In the genomic region with DNA sequence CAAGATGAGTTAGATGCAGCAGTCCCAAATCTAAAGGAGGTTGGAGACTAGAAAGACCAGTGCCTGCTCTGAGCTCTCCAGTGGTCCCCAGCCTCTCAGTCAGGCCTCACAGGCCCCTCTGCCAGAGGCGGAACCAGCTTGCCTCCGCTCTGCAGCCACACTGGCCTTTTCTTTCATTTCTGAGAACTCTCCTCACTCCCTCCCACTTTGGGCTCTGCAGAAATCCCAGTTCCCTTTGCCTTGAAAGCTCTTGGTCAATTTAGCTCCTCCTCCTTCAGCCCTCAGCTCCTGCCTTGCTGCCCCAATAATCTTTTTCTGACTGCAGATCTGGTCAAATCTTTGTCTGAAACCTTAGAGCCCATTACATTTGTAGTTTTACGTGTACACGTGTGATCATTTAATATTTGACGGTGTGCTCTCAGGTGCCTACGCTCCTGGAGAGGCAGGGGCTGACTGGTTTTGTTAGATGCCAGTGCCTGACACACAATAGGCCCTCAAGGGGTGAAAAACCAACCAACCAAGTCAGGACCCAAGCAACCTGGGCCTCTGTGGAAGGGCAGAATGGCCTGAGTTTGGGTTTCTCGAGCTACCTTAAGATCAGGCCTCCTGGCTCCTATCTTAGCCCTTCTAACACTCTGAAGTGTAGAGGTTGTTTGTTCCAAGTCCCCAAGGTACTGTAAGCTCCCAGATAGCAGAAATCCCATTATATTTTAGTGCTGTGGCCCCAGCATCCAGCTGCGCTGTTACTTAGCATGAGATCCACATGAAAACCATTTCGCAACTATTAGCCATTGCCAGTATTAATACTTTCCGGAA, we compare ENCODE assay signal across 1 cellular context.
TF ChIP-seq lines count a peak whose summit lies in the region.

No MANE protein-coding gene starts in this region.

TF ChIP-seq in K562, 482 proteins besides CTCF, POLR2A, EP300 and RAD21 (continued from another document and continues in another):
- TF ChIP-seq, protein P1, sequence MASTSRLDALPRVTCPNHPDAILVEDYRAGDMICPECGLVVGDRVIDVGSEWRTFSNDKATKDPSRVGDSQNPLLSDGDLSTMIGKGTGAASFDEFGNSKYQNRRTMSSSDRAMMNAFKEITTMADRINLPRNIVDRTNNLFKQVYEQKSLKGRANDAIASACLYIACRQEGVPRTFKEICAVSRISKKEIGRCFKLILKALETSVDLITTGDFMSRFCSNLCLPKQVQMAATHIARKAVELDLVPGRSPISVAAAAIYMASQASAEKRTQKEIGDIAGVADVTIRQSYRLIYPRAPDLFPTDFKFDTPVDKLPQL (IDR thresholded peaks at IDR 0.05; ENCODE audit: extremely low read depth, insufficient read length), result peak; percentile 30
- no peak; the same call in 1 of the 2 replicates for TF ChIP-seq EP400 (IDR thresholded peaks at IDR 0.05)
- TF ChIP-seq SIN3A (IDR thresholded peaks at IDR 0.05; ENCODE audit: borderline replicate concordance in 2 of 2, control insufficient read depth in 1 of 2, low read depth in 2 of 2, low read length in 2 of 2), result 0 out of 4 replicates have a peak, but pooled peaks of 1 of the 2 experiments have one; percentile 19
- TF ChIP-seq, protein P2, sequence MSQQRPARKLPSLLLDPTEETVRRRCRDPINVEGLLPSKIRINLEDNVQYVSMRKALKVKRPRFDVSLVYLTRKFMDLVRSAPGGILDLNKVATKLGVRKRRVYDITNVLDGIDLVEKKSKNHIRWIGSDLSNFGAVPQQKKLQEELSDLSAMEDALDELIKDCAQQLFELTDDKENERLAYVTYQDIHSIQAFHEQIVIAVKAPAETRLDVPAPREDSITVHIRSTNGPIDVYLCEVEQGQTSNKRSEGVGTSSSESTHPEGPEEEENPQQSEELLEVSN (IDR thresholded peaks at IDR 0.05; ENCODE audit: borderline replicate concordance in 1 of 2, extremely low read depth in 1 of 2, insufficient read depth in 1 of 2, insufficient read length in 1 of 2, low read depth in 1 of 2, low read length in 1 of 2, poor library complexity in 1 of 2, severe bottlenecking in 1 of 2), result no peak
- peak; percentile 59; the same call in 1 of the 2 replicates for TF ChIP-seq MYNN (IDR thresholded peaks at IDR 0.05)
- no peak for TF ChIP-seq MYNN (CRISPR knock-in tag; IDR thresholded peaks at IDR 0.05)
- no peak for TF ChIP-seq FOXK2 (conservative IDR thresholded peaks at IDR 0.05 in 1 of 2, IDR thresholded peaks at IDR 0.05 in 1 of 2; ENCODE audit: low read depth in 2 of 2)
- TF ChIP-seq ZNF444 (CRISPR knock-in tag; IDR thresholded peaks at IDR 0.05), result no peak
- peak; percentile 70 for TF ChIP-seq BRD9 (IDR thresholded peaks at IDR 0.05; ENCODE audit: low read depth, partially characterized antibody)
- TF ChIP-seq TCF3 (CRISPR knock-in tag; IDR thresholded peaks at IDR 0.05), result 0 out of 2 replicates have a peak, but pooled peaks have one; percentile 15
- TF ChIP-seq, protein P3, sequence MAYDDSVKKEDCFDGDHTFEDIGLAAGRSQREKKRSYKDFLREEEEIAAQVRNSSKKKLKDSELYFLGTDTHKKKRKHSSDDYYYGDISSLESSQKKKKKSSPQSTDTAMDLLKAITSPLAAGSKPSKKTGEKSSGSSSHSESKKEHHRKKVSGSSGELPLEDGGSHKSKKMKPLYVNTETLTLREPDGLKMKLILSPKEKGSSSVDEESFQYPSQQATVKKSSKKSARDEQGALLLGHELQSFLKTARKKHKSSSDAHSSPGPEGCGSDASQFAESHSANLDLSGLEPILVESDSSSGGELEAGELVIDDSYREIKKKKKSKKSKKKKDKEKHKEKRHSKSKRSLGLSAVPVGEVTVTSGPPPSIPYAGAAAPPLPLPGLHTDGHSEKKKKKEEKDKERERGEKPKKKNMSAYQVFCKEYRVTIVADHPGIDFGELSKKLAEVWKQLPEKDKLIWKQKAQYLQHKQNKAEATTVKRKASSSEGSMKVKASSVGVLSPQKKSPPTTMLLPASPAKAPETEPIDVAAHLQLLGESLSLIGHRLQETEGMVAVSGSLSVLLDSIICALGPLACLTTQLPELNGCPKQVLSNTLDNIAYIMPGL (CRISPR knock-in tag; IDR thresholded peaks at IDR 0.05), result no peak
- peak; percentile 29; the same call in 1 of the 2 replicates for TF ChIP-seq KLF13 (tag; IDR thresholded peaks at IDR 0.05; ENCODE audit: borderline replicate concordance, low read depth)
- TF ChIP-seq, protein P4, sequence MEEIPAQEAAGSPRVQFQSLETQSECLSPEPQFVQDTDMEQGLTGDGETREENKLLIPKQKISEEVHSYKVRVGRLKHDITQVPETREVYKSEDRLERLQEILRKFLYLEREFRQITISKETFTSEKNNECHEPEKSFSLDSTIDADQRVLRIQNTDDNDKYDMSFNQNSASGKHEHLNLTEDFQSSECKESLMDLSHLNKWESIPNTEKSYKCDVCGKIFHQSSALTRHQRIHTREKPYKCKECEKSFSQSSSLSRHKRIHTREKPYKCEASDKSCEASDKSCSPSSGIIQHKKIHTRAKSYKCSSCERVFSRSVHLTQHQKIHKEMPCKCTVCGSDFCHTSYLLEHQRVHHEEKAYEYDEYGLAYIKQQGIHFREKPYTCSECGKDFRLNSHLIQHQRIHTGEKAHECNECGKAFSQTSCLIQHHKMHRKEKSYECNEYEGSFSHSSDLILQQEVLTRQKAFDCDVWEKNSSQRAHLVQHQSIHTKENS (CRISPR knock-in tag; IDR thresholded peaks at IDR 0.05), result no peak
- no peak for TF ChIP-seq POLR3A (IDR thresholded peaks at IDR 0.05; ENCODE audit: borderline replicate concordance, extremely low read depth, insufficient read depth, insufficient read length)
- peak; percentile 87 for TF ChIP-seq KDM5B (IDR thresholded peaks at IDR 0.05; ENCODE audit: insufficient replicate concordance, low read depth, low read length)
- TF ChIP-seq DPF2 (IDR thresholded peaks at IDR 0.05), result 0 out of 2 replicates have a peak, but pooled peaks have one; percentile 35
- TF ChIP-seq MAFK (IDR thresholded peaks at IDR 0.05; ENCODE audit: low read length), result 0 out of 2 replicates have a peak, but pooled peaks have one; percentile 13
- TF ChIP-seq, protein P5, sequence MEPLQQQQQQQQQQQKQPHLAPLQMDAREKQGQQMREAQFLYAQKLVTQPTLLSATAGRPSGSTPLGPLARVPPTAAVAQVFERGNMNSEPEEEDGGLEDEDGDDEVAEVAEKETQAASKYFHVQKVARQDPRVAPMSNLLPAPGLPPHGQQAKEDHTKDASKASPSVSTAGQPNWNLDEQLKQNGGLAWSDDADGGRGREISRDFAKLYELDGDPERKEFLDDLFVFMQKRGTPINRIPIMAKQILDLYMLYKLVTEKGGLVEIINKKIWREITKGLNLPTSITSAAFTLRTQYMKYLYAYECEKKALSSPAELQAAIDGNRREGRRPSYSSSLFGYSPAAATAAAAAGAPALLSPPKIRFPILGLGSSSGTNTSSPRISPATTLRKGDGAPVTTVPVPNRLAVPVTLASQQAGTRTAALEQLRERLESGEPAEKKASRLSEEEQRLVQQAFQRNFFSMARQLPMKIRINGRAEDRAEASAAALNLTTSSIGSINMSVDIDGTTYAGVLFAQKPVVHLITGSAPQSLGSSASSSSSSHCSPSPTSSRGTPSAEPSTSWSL (CRISPR knock-in tag; IDR thresholded peaks at IDR 0.05; ENCODE audit: borderline replicate concordance), result 0 out of 2 replicates have a peak, but pooled peaks have one; percentile 79
- TF ChIP-seq DACH1 (IDR thresholded peaks at IDR 0.05; ENCODE audit: partially characterized antibody), result no peak
- TF ChIP-seq MTA3 (IDR thresholded peaks at IDR 0.05; ENCODE audit: borderline replicate concordance), result peak; percentile 83
- TF ChIP-seq, protein P6, sequence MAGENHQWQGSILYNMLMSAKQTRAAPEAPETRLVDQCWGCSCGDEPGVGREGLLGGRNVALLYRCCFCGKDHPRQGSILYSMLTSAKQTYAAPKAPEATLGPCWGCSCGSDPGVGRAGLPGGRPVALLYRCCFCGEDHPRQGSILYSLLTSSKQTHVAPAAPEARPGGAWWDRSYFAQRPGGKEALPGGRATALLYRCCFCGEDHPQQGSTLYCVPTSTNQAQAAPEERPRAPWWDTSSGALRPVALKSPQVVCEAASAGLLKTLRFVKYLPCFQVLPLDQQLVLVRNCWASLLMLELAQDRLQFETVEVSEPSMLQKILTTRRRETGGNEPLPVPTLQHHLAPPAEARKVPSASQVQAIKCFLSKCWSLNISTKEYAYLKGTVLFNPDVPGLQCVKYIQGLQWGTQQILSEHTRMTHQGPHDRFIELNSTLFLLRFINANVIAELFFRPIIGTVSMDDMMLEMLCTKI (IDR thresholded peaks at IDR 0.05; ENCODE audit: partially characterized antibody), result no peak
- TF ChIP-seq, protein P7, sequence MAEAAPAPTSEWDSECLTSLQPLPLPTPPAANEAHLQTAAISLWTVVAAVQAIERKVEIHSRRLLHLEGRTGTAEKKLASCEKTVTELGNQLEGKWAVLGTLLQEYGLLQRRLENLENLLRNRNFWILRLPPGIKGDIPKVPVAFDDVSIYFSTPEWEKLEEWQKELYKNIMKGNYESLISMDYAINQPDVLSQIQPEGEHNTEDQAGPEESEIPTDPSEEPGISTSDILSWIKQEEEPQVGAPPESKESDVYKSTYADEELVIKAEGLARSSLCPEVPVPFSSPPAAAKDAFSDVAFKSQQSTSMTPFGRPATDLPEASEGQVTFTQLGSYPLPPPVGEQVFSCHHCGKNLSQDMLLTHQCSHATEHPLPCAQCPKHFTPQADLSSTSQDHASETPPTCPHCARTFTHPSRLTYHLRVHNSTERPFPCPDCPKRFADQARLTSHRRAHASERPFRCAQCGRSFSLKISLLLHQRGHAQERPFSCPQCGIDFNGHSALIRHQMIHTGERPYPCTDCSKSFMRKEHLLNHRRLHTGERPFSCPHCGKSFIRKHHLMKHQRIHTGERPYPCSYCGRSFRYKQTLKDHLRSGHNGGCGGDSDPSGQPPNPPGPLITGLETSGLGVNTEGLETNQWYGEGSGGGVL (CRISPR knock-in tag; IDR thresholded peaks at IDR 0.05), result no peak
- TF ChIP-seq CHD1 (IDR thresholded peaks at IDR 0.05; ENCODE audit: low read length), result peak; percentile 24
- 0 out of 2 replicates have a peak, but pooled peaks have one; percentile 32 for TF ChIP-seq NFXL1 (CRISPR knock-in tag; IDR thresholded peaks at IDR 0.05)
- TF ChIP-seq, protein P8, sequence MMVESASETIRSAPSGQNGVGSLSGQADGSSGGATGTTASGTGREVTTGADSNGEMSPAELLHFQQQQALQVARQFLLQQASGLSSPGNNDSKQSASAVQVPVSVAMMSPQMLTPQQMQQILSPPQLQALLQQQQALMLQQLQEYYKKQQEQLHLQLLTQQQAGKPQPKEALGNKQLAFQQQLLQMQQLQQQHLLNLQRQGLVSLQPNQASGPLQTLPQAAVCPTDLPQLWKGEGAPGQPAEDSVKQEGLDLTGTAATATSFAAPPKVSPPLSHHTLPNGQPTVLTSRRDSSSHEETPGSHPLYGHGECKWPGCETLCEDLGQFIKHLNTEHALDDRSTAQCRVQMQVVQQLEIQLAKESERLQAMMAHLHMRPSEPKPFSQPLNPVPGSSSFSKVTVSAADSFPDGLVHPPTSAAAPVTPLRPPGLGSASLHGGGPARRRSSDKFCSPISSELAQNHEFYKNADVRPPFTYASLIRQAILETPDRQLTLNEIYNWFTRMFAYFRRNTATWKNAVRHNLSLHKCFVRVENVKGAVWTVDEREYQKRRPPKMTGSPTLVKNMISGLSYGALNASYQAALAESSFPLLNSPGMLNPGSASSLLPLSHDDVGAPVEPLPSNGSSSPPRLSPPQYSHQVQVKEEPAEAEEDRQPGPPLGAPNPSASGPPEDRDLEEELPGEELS (CRISPR knock-in tag; IDR thresholded peaks at IDR 0.05; ENCODE audit: borderline replicate concordance), result no peak
- no peak for TF ChIP-seq RBM14 (IDR thresholded peaks at IDR 0.05; ENCODE audit: borderline replicate concordance, insufficient read depth, low read depth, low read length)
- TF ChIP-seq CBFA2T3 (IDR thresholded peaks at IDR 0.05), result 0 out of 2 replicates have a peak, but pooled peaks have one; percentile 24
- TF ChIP-seq PRMT5 (CRISPR knock-in tag; IDR thresholded peaks at IDR 0.05), result no peak
- no peak for TF ChIP-seq ILK (tag; IDR thresholded peaks at IDR 0.05; ENCODE audit: borderline replicate concordance, low read depth)
- TF ChIP-seq, protein P9, sequence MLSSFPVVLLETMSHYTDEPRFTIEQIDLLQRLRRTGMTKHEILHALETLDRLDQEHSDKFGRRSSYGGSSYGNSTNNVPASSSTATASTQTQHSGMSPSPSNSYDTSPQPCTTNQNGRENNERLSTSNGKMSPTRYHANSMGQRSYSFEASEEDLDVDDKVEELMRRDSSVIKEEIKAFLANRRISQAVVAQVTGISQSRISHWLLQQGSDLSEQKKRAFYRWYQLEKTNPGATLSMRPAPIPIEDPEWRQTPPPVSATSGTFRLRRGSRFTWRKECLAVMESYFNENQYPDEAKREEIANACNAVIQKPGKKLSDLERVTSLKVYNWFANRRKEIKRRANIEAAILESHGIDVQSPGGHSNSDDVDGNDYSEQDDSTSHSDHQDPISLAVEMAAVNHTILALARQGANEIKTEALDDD (IDR thresholded peaks at IDR 0.05), result peak; percentile 32; the same call in 1 of the 2 replicates
- TF ChIP-seq, protein P10, sequence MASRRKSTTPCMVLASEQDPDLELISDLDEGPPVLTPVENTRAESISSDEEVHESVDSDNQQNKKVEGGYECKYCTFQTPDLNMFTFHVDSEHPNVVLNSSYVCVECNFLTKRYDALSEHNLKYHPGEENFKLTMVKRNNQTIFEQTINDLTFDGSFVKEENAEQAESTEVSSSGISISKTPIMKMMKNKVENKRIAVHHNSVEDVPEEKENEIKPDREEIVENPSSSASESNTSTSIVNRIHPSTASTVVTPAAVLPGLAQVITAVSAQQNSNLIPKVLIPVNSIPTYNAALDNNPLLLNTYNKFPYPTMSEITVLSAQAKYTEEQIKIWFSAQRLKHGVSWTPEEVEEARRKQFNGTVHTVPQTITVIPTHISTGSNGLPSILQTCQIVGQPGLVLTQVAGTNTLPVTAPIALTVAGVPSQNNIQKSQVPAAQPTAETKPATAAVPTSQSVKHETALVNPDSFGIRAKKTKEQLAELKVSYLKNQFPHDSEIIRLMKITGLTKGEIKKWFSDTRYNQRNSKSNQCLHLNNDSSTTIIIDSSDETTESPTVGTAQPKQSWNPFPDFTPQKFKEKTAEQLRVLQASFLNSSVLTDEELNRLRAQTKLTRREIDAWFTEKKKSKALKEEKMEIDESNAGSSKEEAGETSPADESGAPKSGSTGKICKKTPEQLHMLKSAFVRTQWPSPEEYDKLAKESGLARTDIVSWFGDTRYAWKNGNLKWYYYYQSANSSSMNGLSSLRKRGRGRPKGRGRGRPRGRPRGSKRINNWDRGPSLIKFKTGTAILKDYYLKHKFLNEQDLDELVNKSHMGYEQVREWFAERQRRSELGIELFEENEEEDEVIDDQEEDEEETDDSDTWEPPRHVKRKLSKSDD (conservative IDR thresholded peaks at IDR 0.05; ENCODE audit: low read length), result no peak
